In genomic region chr14:70029296-70030132, GRCh38 we compare ENCODE assay signal across 19 cellular contexts.
DNase-seq lines count a peak whose midpoint lies in the region; ATAC-seq, FAIRE-seq and TF ChIP-seq lines count a peak whose summit lies in the region.
"Had no signal": no experiment of that assay in that cellular context is flagged by ENCODE, and none has a peak within 500 bp of the region (broad histone marks: within the 10 kb centered on the region; RNA-seq: fewer than 3 reads in every experiment).

No MANE protein-coding gene starts in this region.

- no peak overlapping the region for H3K4ac ChIP-seq in H1 (replicated peaks; ENCODE audit: insufficient read length, low read depth, low read length)

- H3K4me3 ChIP-seq in A549 = no peak overlapping the region
- no peak overlapping the region for H3K4me3 ChIP-seq in H1 (ENCODE audit: extremely low read depth in 1 of 4, insufficient read depth in 2 of 4, low read depth in 3 of 4, low read length in 4 of 4)
- no peak overlapping the region for H3K4me3 ChIP-seq in osteoblast (ENCODE audit: insufficient read depth, low read length)
- H3K4me3 ChIP-seq: PC-9 had no signal

- DNase-seq in A549 (ENCODE audit: low read depth in 1 of 2, low spot score in 1 of 2) = no peak
- no peak for DNase-seq in HTR-8/SVneo (ENCODE audit: insufficient read length, low spot score)
- peak; percentile 23 for DNase-seq in NCI-H2196 treated with DMSO at 0.1 percent for 48 hours (lab: John Stamatoyannopoulos, UW; ENCODE audit: unreplicated experiment)
- no peak for DNase-seq in H1 (ENCODE audit: low read depth in 1 of 2, low spot score in 2 of 2)
- DNase-seq in NCI-H1048 (lab: John Stamatoyannopoulos, UW) = no peak
- no peak for DNase-seq in osteoblast (ENCODE audit: insufficient read length, low spot score, missing footprints)
- DNase-seq in stimulated activated naive CD8-positive, alpha-beta T cell treated with anti-CD3 and anti-CD28 coated beads, Interleukin-15, Interleukin-2, amounts not matched to agents 100 U/mL and 50 U/mL, for 24 hours = no peak
- DNase-seq: C1 segment of cervical spinal cord; CD8-positive, alpha-beta memory T cell; DMS79; KG1; NCI-H146; NCI-H2107; NCI-H446 treated with DMSO at 0.1 percent for 48 hours; NCI-H774; PC-9; T-helper 1 cell had no signal

- TF ChIP-seq EP300 in A549 (IDR thresholded peaks at IDR 0.05) = no peak
- TF ChIP-seq EP300 in H1 (IDR thresholded peaks at IDR 0.05; ENCODE audit: borderline replicate concordance in 1 of 2, low read depth in 2 of 2, low read length in 2 of 2) = no peak

- 0 out of 2 replicates have a peak overlapping the region, but pooled peaks have one; percentile 8 for H2BK15ac ChIP-seq in H1 (ENCODE audit: low read length)

- H3K14ac ChIP-seq in H1 (ENCODE audit: insufficient read length) = no peak overlapping the region

- H2AK5ac ChIP-seq in H1 (ENCODE audit: low read depth, low read length) = peak overlapping the region; percentile 20; the same call in 1 of the 2 replicates

- H3K9me3 ChIP-seq in A549 = no peaks in the 10 kb centered on the region
- no peaks in the 10 kb centered on the region for H3K9me3 ChIP-seq in H1 (ENCODE audit: insufficient read depth in 2 of 2, low read depth in 1 of 2, low read length in 1 of 2)
- H3K9me3 ChIP-seq in osteoblast (ENCODE audit: low read depth, low read length) = no peaks in the 10 kb centered on the region

- no peak overlapping the region for H4K5ac ChIP-seq in H1 (ENCODE audit: insufficient read length, low read depth, low read length)

- TF ChIP-seq POLR2A in A549 (IDR thresholded peaks at IDR 0.05; ENCODE audit: low read length) = no peak
- no peak for TF ChIP-seq POLR2A in H1 (IDR thresholded peaks at IDR 0.05; ENCODE audit: control extremely low read depth in 1 of 2, low read depth in 2 of 2, low read length in 2 of 2)

- no peak overlapping the region for H2BK12ac ChIP-seq in H1 (ENCODE audit: low read depth, low read length)

- H3K27me3 ChIP-seq in H1 (replicated peaks in 1 of 4; ENCODE audit: control insufficient read depth in 3 of 4, extremely low read depth in 1 of 4, insufficient read depth in 3 of 4, low read length in 3 of 4) = no peaks in the 10 kb centered on the region; a peak in 1 of 7 replicates
- no peaks in the 10 kb centered on the region for H3K27me3 ChIP-seq in osteoblast (ENCODE audit: insufficient read depth, low read length)

- H3K36me3 ChIP-seq in H1 (ENCODE audit: control insufficient read depth in 2 of 4, insufficient read depth in 4 of 4, low read length in 3 of 4) (no peaks in the 10 kb centered on the region), osteoblast (ENCODE audit: insufficient read depth, low read length) (no peaks in the 10 kb centered on the region)

- TF ChIP-seq CTCF in A549 (IDR thresholded peaks at IDR 0.05) = no peak
- TF ChIP-seq CTCF in H1 (IDR thresholded peaks at IDR 0.05; ENCODE audit: control extremely low read depth in 1 of 3, insufficient read depth in 1 of 3, low read depth in 1 of 3, low read length in 3 of 3) = no peak
- no peak for TF ChIP-seq CTCF in osteoblast (IDR thresholded peaks at IDR 0.05; ENCODE audit: extremely low read depth, low read depth, low read length)

- peaks cover 24% of the 10 kb centered on the region for H3K4me1 ChIP-seq in A549
- H3K4me1 ChIP-seq in H1 (replicated peaks in 1 of 4; ENCODE audit: control insufficient read depth in 3 of 4, insufficient read depth in 4 of 4, low read length in 3 of 4) = peaks cover 2 to 11% (median 7%) of the 10 kb centered on the region in 4 experiments
- H3K4me1 ChIP-seq in osteoblast (ENCODE audit: insufficient read depth, low read length) = peaks cover 3% of the 10 kb centered on the region

- H4K91ac ChIP-seq in H1 (replicated peaks; ENCODE audit: insufficient read length, low read length) = no peak overlapping the region

- H3K4me2 ChIP-seq in A549 (no peak overlapping the region), H1 (ENCODE audit: insufficient read depth in 1 of 2, low read depth in 2 of 2, low read length in 2 of 2) (no peak overlapping the region), osteoblast (ENCODE audit: insufficient read depth, low read length) (no peak overlapping the region)
- H3K4me2 ChIP-seq: PC-9 had no signal

- no peak overlapping the region for H3K23ac ChIP-seq in H1 (ENCODE audit: insufficient read length)

- H3K79me2 ChIP-seq in H1 (ENCODE audit: control insufficient read depth in 1 of 2, insufficient read depth in 2 of 2, low read length in 2 of 2) = no peaks in the 10 kb centered on the region
- no peaks in the 10 kb centered on the region for H3K79me2 ChIP-seq in osteoblast (ENCODE audit: insufficient read depth, low read length)

- POLR2A ChIA-PET in A549 (lab: Yijun Ruan, JAX) (no interaction called here), H1 (lab: Charles Lee; ENCODE audit: partially characterized antibody) (interaction anchor here (0.6 to 1.2 kb wide), 2 partner anchors 14 to 150 kb away, joined by 3 read pairs; partner anchors contain the start of gene SMOC1)

- 0 out of 2 replicates have a peak overlapping the region, but pooled peaks have one; percentile 32 for H2BK20ac ChIP-seq in H1 (ENCODE audit: low read length)

- no peak for ATAC-seq in A549
- no peak for ATAC-seq in stimulated activated naive CD8-positive, alpha-beta T cell treated with anti-CD3 and anti-CD28 coated beads, Interleukin-15, Interleukin-2, amounts not matched to agents 100 U/mL and 50 U/mL, for 24 hours

- H2BK5ac ChIP-seq in H1 (ENCODE audit: low read depth, low read length) = no peak overlapping the region

- no peak overlapping the region for H2AFZ ChIP-seq in H1 (ENCODE audit: low read length)
- no peak overlapping the region for H2AFZ ChIP-seq in osteoblast (ENCODE audit: low read length)
- H2AFZ ChIP-seq: PC-9 had no signal

- FAIRE-seq in A549 (lab: Jason Lieb, UNC) (no peak), HTR-8/SVneo (lab: Jason Lieb, UNC) (peak; percentile 90), H1 (lab: Jason Lieb, UNC) (no peak)
- FAIRE-seq: GM12892, GM18507 had no signal

- no peaks in the 10 kb centered on the region for H3K79me1 ChIP-seq in H1 (ENCODE audit: low read depth, low read length)

- H3K27ac ChIP-seq in A549 (peak overlapping the region; percentile 58 to 75; a peak in 3 of 6 replicates), H1 (ENCODE audit: low read depth, low read length) (no peak overlapping the region), osteoblast (ENCODE audit: low read depth, low read length) (no peak overlapping the region)
- H3K27ac ChIP-seq: PC-9 had no signal

- H3K9ac ChIP-seq in H1 (replicated peaks in 1 of 4; ENCODE audit: extremely low read depth in 1 of 4, low read depth in 3 of 4, low read length in 3 of 4) = no peak overlapping the region

- no peak overlapping the region for H2BK120ac ChIP-seq in H1 (replicated peaks; ENCODE audit: low read depth, low read length)

- no peak overlapping the region for H3K18ac ChIP-seq in H1 (ENCODE audit: extremely low read depth, low read length)

- no peak for TF ChIP-seq RAD21 in A549 (conservative IDR thresholded peaks at IDR 0.05 in 1 of 2, IDR thresholded peaks at IDR 0.05 in 1 of 2)
- TF ChIP-seq RAD21 in H1 (IDR thresholded peaks at IDR 0.05 in 1 of 2, conservative IDR thresholded peaks at IDR 0.05 in 1 of 2; ENCODE audit: low read depth in 2 of 2, low read length in 2 of 2) = no peak; a peak in 1 of 4 replicates

- CTCF ChIA-PET in A549 (lab: Yijun Ruan, JAX) = interaction anchor here (0.5 to 5.0 kb wide), 13 partner anchors 13 to 298 kb away, joined by 3 to 199 read pairs (median 13); partner anchors contain the start of gene SMOC1
- CTCF ChIA-PET in H1 (lab: Charles Lee; ENCODE audit: partially characterized antibody) = interaction anchor here (0.6 to 4.5 kb wide), 34 partner anchors 8 to 449 kb away, joined by 3 to 132 read pairs (median 5); partner anchors contain the start of gene SMOC1

- no peaks in the 10 kb centered on the region; the same call in 1 of the 2 replicates for H3K23me2 ChIP-seq in H1 (ENCODE audit: low read depth, low read length)

- H4K20me1 ChIP-seq in H1 (replicated peaks in 1 of 2; ENCODE audit: control insufficient read depth in 1 of 2, insufficient read depth in 2 of 2, low read length in 2 of 2) = no peaks in the 10 kb centered on the region
- H4K20me1 ChIP-seq in osteoblast (ENCODE audit: insufficient read depth, low read length) = no peaks in the 10 kb centered on the region

- no peak overlapping the region for H4K8ac ChIP-seq in H1 (ENCODE audit: extremely low read depth, insufficient read depth, low read length)

- 69% methylated on average over 6 of the region's 6 CpGs for WGBS in A549 (ENCODE audit: missing lambda C conversion rate)
- 90% methylated on average over 6 of the region's 6 CpGs; no CpG with 5 or more reads in 1 of the 2 experiments for WGBS in H1 (ENCODE audit: extremely low coverage in 1 of 2, insufficient coverage in 1 of 2, insufficient read length in 1 of 2, insufficient replicate concordance in 2 of 2, low coverage in 1 of 2, low lambda C conversion rate in 2 of 2, missing lambda C conversion rate in 1 of 2), 2 experiments

- no peak overlapping the region for H3K56ac ChIP-seq in H1 (replicated peaks; ENCODE audit: insufficient read length, low read depth, low read length)

TF ChIP-seq in A549, 52 proteins besides CTCF, POLR2A, EP300 and RAD21:
- no peak for TF ChIP-seq EHF (CRISPR knock-in tag; IDR thresholded peaks at IDR 0.05)
- no peak for TF ChIP-seq CHD4 (IDR thresholded peaks at IDR 0.05; ENCODE audit: borderline replicate concordance)
- no peak for TF ChIP-seq HDAC2 (IDR thresholded peaks at IDR 0.05)
- TF ChIP-seq ZC3H11A (IDR thresholded peaks at IDR 0.05) = no peak
- TF ChIP-seq NR3C1 (IDR thresholded peaks at IDR 0.05) = no peak
- TF ChIP-seq JUN (IDR thresholded peaks at IDR 0.05) = no peak

TF ChIP-seq in H1, 55 proteins besides CTCF, POLR2A, EP300 and RAD21 (continues in another document):
- TF ChIP-seq BCL11A (IDR thresholded peaks at IDR 0.05; ENCODE audit: low read depth in 2 of 2, low read length in 2 of 2) (no peak), CEBPB (IDR thresholded peaks at IDR 0.05; ENCODE audit: low read depth, low read length) (no peak), ZNF274 (IDR thresholded peaks at IDR 0.05; ENCODE audit: borderline replicate concordance, extremely low read depth, low read length) (no peak), ATF3 (IDR thresholded peaks at IDR 0.05; ENCODE audit: insufficient read depth, low read depth, low read length) (no peak), ASH2L (IDR thresholded peaks at IDR 0.05; ENCODE audit: low read length) (no peak)
- TF ChIP-seq, protein P1, sequence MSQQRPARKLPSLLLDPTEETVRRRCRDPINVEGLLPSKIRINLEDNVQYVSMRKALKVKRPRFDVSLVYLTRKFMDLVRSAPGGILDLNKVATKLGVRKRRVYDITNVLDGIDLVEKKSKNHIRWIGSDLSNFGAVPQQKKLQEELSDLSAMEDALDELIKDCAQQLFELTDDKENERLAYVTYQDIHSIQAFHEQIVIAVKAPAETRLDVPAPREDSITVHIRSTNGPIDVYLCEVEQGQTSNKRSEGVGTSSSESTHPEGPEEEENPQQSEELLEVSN (IDR thresholded peaks at IDR 0.05) = no peak

Comparison
In these comparisons a context has a peak if more than half of its experiments do, and no peak if none do; other contexts are left out.
1. H3K27ac ChIP-seq: peak in A549 (2 of 2); none in H1 (single experiment) and osteoblast (single experiment).